In the genomic region with DNA sequence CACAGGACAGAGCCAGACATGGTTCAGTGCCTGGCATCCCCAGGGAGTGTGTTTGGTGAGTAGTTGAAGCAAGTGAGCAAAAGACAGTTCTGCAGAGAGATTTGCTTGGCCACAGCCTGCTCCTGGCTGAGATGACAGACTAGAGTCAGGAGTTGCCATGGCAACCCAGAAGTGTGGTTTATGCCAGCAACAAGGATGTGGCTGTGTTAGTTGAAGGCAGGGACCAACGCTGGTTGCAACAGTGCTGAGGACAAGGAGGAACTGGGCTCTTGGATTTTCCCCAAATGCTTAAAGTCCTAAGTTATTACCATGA, we compare ENCODE assay signal across 10 cellular contexts. TPM values are rescaled to one million over a fixed set of nuclear protein-coding genes. Genes with fewer than 3 reads are reported as not detected.
DNase-seq lines count a peak whose midpoint lies in the region; ATAC-seq lines count a peak whose summit lies in the region.
"Had no signal": no experiment of that assay in that cellular context is flagged by ENCODE, and none has a peak within 500 bp of the region (broad histone marks: within the 10 kb centered on the region; RNA-seq: fewer than 3 reads in every experiment).

No MANE protein-coding gene starts in this region.

- no peak overlapping the region for H3K4me3 ChIP-seq in neuronal stem cell (ENCODE audit: low read length in 2 of 2)

- H3K9ac ChIP-seq in neuronal stem cell (ENCODE audit: low read depth, low read length, poor library complexity) = no peak overlapping the region

- H4K91ac ChIP-seq in neuronal stem cell (ENCODE audit: low read depth, low read length, poor library complexity) = no peak overlapping the region

- DNase-seq in activated naive CD4-positive, alpha-beta T cell treated with anti-CD3 and anti-CD28 coated beads, Interleukin-2, amount 10 ng/mL, durations not matched to agents 7 days and 5 days = peak; percentile 75
- DNase-seq in activated naive CD4-positive, alpha-beta T cell treated with anti-CD3 and anti-CD28 coated beads, Interleukin-2, amount 50 U/mL, for 16 hours = no peak
- DNase-seq in T-cell (peak in 25 of 34 experiments; percentile 4 to 49 (median 17)), fibroblast of gingiva (ENCODE audit: low read depth) (peak; percentile 98), neuronal stem cell (ENCODE audit: low spot score) (peak; percentile 18), GM19240 (ENCODE audit: insufficient read length, low spot score) (no peak), DMS79 treated with DMSO at 0.1 percent for 48 hours (lab: John Stamatoyannopoulos, UW) (no peak)

- H2BK12ac ChIP-seq in neuronal stem cell (ENCODE audit: low read length) = no peak overlapping the region

- H3K27me3 Mint-ChIP-seq in activated naive CD4-positive, alpha-beta T cell treated with anti-CD3 and anti-CD28 coated beads, Interleukin-2, amount 10 ng/mL, durations not matched to agents 7 days and 5 days = peaks cover 69% of the 10 kb centered on the region
- H3K27me3 Mint-ChIP-seq in T-cell = peaks cover 27 to 48% of the 10 kb centered on the region in 2 donors

- no peaks in the 10 kb centered on the region for H3K36me3 ChIP-seq in neuronal stem cell (replicated peaks in 1 of 2; ENCODE audit: control insufficient read depth in 2 of 2, insufficient read depth in 2 of 2, low read length in 2 of 2)

- no peak overlapping the region for H3K23ac ChIP-seq in neuronal stem cell (ENCODE audit: low read depth, low read length, poor library complexity)

- ATAC-seq in T-cell (replicated peaks in 1 of 4) = peak in 1 of 4 experiments; percentile 35
- no peak for ATAC-seq in HG03196 (IDR thresholded peaks at IDR 0.05; ENCODE audit: unreplicated experiment)

- CTCF ChIA-PET in activated naive CD4-positive, alpha-beta T cell treated with anti-CD3 and anti-CD28 coated beads, Interleukin-2, amount 10 ng/mL, durations not matched to agents 7 days and 5 days (lab: Charles Lee) = no interaction called here
- CTCF ChIA-PET in T-cell (lab: Charles Lee) = no interaction called here

- H2BK120ac ChIP-seq in neuronal stem cell (ENCODE audit: low read depth, low read length) = no peak overlapping the region

- no peak overlapping the region for H3K27ac Mint-ChIP-seq in activated naive CD4-positive, alpha-beta T cell treated with anti-CD3 and anti-CD28 coated beads, Interleukin-2, amount 10 ng/mL, durations not matched to agents 7 days and 5 days
- H3K27ac Mint-ChIP-seq in T-cell = no peak overlapping the region

- peaks cover 24% of the 10 kb centered on the region for H3K4me1 Mint-ChIP-seq in activated naive CD4-positive, alpha-beta T cell treated with anti-CD3 and anti-CD28 coated beads, Interleukin-2, amount 10 ng/mL, durations not matched to agents 7 days and 5 days
- H3K4me1 Mint-ChIP-seq in T-cell = peaks cover 11 to 23% (median 22%) of the 10 kb centered on the region in 3 donors

- no CpG with 5 or more reads among the region's 1 CpG for WGBS in neuronal stem cell (ENCODE audit: extremely low coverage in 2 of 2, insufficient read length in 2 of 2, insufficient replicate concordance in 1 of 2), 2 donors

- H3K18ac ChIP-seq in neuronal stem cell (ENCODE audit: low read length) = no peak overlapping the region

- no peak overlapping the region for H2BK5ac ChIP-seq in neuronal stem cell (ENCODE audit: low read length)

- no peak overlapping the region for H4K8ac ChIP-seq in neuronal stem cell (ENCODE audit: low read depth, low read length)

- no peak overlapping the region for H3K4me3 Mint-ChIP-seq in activated naive CD4-positive, alpha-beta T cell treated with anti-CD3 and anti-CD28 coated beads, Interleukin-2, amount 10 ng/mL, durations not matched to agents 7 days and 5 days
- no peak overlapping the region for H3K4me3 Mint-ChIP-seq in T-cell

- no peak overlapping the region for H2BK15ac ChIP-seq in neuronal stem cell (ENCODE audit: low read length)

- POLR2A ChIA-PET in T-cell (lab: Charles Lee) = no interaction called here

- H3K4ac ChIP-seq in neuronal stem cell (ENCODE audit: low read length) = no peak overlapping the region

- no peak overlapping the region for H3K14ac ChIP-seq in neuronal stem cell (ENCODE audit: low read length)

- peaks cover 6% of the 10 kb centered on the region for H3K79me1 ChIP-seq in neuronal stem cell (ENCODE audit: low read depth, low read length)

- H3K27ac ChIP-seq in neuronal stem cell (replicated peaks; ENCODE audit: low read length) = no peak overlapping the region

- no peak overlapping the region for H3K4me2 ChIP-seq in neuronal stem cell (ENCODE audit: insufficient read depth, low read length, poor library complexity, severe bottlenecking)

- H2AFZ ChIP-seq in neuronal stem cell (ENCODE audit: low read length) = no peak overlapping the region

- H3K27me3 ChIP-seq in neuronal stem cell (ENCODE audit: control insufficient read depth in 3 of 3, insufficient read depth in 3 of 3, low read depth in 1 of 3, low read length in 3 of 3) = peaks cover 10 to 48% (median 31%) of the 10 kb centered on the region in 3 experiments

- peaks cover 3 to 7% of the 10 kb centered on the region in 2 donors for H3K4me1 ChIP-seq in neuronal stem cell (ENCODE audit: control insufficient read depth in 2 of 2, insufficient read depth in 1 of 2, low read depth in 1 of 2, low read length in 2 of 2)

- no peak overlapping the region for H2AK5ac ChIP-seq in neuronal stem cell (ENCODE audit: low read depth, low read length)

- H3K9me3 ChIP-seq in neuronal stem cell (replicated peaks in 1 of 2; ENCODE audit: control insufficient read depth in 2 of 2, insufficient read depth in 1 of 2, low read depth in 1 of 2, low read length in 2 of 2) = peaks cover 0 to 5% of the 10 kb centered on the region in 2 donors

- no peaks in the 10 kb centered on the region for H3K36me3 Mint-ChIP-seq in activated naive CD4-positive, alpha-beta T cell treated with anti-CD3 and anti-CD28 coated beads, Interleukin-2, amount 10 ng/mL, durations not matched to agents 7 days and 5 days
- H3K36me3 Mint-ChIP-seq in T-cell = no peaks in the 10 kb centered on the region

- no peaks in the 10 kb centered on the region for H3K9me3 Mint-ChIP-seq in activated naive CD4-positive, alpha-beta T cell treated with anti-CD3 and anti-CD28 coated beads, Interleukin-2, amount 10 ng/mL, durations not matched to agents 7 days and 5 days
- H3K9me3 Mint-ChIP-seq in T-cell = no peaks in the 10 kb centered on the region

RNA-seq across cellular contexts. Expression of a gene that starts 2.7 kb away (rescaled TPM):
- not detected for total RNA-seq in T-cell
- 0.36 TPM for polyA plus RNA-seq in neuronal stem cell (2013, experiment 1 of 2)
- 0.29 TPM for polyA plus RNA-seq in neuronal stem cell (2013, experiment 2 of 2)
- total RNA-seq: mononuclear cell; T-helper 2 cell treated with Interferon-gamma antibody and Interleukin-4, amounts not matched to agents 100 ng/mL and 5 ng/mL, for 36 hours had no signal

Comparison
In these comparisons a context has a peak if more than half of its experiments do, and no peak if none do; other contexts are left out.
1. DNase-seq: peak in activated naive CD4-positive, alpha-beta T cell treated with anti-CD3 and anti-CD28 coated beads, Interleukin-2, amount 10 ng/mL, durations not matched to agents 7 days and 5 days (single experiment), T-cell (25 of 34), fibroblast of gingiva (single experiment) and neuronal stem cell (single experiment); none in activated naive CD4-positive, alpha-beta T cell treated with anti-CD3 and anti-CD28 coated beads, Interleukin-2, amount 50 U/mL, for 16 hours (single experiment), GM19240 (single experiment) and DMS79 treated with DMSO at 0.1 percent for 48 hours (single experiment).